1 cellular context compared by ENCODE assay signal in genomic region chr11:4882543-4882942, GRCh38.
TF ChIP-seq lines count a peak whose summit lies in the region.

No MANE protein-coding gene starts in this region.

TF ChIP-seq in SK-N-SH, 30 proteins besides CTCF, POLR2A, EP300 and RAD21 (continued from another document):
- TF ChIP-seq, protein P1, sequence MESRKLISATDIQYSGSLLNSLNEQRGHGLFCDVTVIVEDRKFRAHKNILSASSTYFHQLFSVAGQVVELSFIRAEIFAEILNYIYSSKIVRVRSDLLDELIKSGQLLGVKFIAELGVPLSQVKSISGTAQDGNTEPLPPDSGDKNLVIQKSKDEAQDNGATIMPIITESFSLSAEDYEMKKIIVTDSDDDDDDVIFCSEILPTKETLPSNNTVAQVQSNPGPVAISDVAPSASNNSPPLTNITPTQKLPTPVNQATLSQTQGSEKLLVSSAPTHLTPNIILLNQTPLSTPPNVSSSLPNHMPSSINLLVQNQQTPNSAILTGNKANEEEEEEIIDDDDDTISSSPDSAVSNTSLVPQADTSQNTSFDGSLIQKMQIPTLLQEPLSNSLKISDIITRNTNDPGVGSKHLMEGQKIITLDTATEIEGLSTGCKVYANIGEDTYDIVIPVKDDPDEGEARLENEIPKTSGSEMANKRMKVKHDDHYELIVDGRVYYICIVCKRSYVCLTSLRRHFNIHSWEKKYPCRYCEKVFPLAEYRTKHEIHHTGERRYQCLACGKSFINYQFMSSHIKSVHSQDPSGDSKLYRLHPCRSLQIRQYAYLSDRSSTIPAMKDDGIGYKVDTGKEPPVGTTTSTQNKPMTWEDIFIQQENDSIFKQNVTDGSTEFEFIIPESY (IDR thresholded peaks at IDR 0.05; ENCODE audit: borderline replicate concordance, low read depth) = no peak
- TF ChIP-seq NFIC (IDR thresholded peaks at IDR 0.05; ENCODE audit: borderline replicate concordance) (no peak), SMC3 (IDR thresholded peaks at IDR 0.05; ENCODE audit: low read depth, low read length) (no peak), POLR2AphosphoS5 (IDR thresholded peaks at IDR 0.05; ENCODE audit: low read depth, low read length) (no peak), RFX5 (IDR thresholded peaks at IDR 0.05; ENCODE audit: low read length) (no peak), TEAD4 (IDR thresholded peaks at IDR 0.05; ENCODE audit: borderline replicate concordance, insufficient read depth) (no peak), CHD2 (IDR thresholded peaks at IDR 0.05; ENCODE audit: low read length, partially characterized antibody) (no peak), RXRA (IDR thresholded peaks at IDR 0.05; ENCODE audit: borderline replicate concordance, low read depth) (no peak)
